ENCODE assay signal across 9 cellular contexts in genomic region chr14:98082833-98083232, GRCh38.
"Had no signal": no experiment of that assay in that cellular context is flagged by ENCODE, and none has a peak within 500 bp of the region (broad histone marks: within the 10 kb centered on the region; RNA-seq: fewer than 3 reads in every experiment).

No MANE protein-coding gene starts in this region.

- DNase-seq: GOT3, H7, HFFc6, KBM-7 had no signal

- H3K4me3 Mint-ChIP-seq: HFFc6, IgD-negative memory B cell had no signal

- H3K9me3 ChIP-seq: HAP-1 had no signal

- H3K27ac ChIP-seq: HL-60 had no signal

- H3K4me3 ChIP-seq: HAP-1 had no signal

- H3K27me3 Mint-ChIP-seq: IgD-negative memory B cell had no signal

- H3K4me1 Mint-ChIP-seq: IgD-negative memory B cell had no signal

- H3K36me3 ChIP-seq: HAP-1 had no signal

- H3K4me1 ChIP-seq: HAP-1 had no signal

- H3K27ac Mint-ChIP-seq: HFFc6, IgD-negative memory B cell had no signal

- ATAC-seq: HCT116, HepG2 had no signal
